In the genomic region with DNA sequence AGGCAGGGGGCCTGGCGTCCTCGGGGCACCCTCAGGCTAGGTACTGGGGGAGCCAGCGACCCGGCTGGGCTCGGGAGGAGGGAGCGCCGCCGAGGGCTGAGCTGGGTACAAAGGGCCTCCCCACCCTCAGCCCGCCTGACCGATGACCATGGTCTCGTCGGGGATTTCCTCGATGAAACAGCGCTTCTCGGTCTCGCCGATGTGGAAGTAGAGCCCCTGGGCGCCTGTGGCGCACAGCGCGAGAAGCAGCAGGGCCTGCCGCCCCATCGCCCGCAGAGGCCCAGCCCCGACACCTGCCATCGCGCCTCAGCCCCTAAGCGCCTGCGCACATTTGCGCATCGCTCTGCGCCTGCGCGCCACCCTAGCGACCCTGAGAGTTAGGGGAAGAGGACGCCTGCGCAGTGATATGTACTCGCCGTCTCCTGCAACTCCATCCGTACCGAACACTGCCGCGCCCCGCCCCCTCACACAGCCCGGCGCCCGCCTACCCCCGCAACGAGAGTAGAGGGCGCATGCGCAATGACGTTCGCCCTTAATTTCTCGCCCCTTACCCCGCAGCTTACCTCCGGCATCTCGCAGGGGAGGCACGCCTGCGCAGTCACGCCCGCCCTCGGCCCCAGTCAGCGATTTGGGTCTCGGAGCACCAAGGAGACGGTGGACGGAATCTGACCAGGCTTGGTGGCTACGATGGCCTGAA, we compare ENCODE assay signal across 8 cellular contexts. TPM values are rescaled to one million over a fixed set of nuclear protein-coding genes. Genes with fewer than 3 reads are reported as not detected.
DNase-seq lines count a peak whose midpoint lies in the region; ATAC-seq, FAIRE-seq and TF ChIP-seq lines count a peak whose summit lies in the region.

A gene (minus strand): TSS at position 325 of the 697 bp plus-strand sequence. CDS start 25 bp downstream, at position 300.

- H3K4me1 ChIP-seq in HUES64 (ENCODE audit: insufficient read depth, low read length) (peaks cover 6% of the 10 kb centered on the region; the same call in 1 of the 2 replicates), OCI-LY1 (ENCODE audit: insufficient read depth, low read length, severe bottlenecking) (peaks cover 25% of the 10 kb centered on the region), mesodermal cell (ENCODE audit: control insufficient read depth, insufficient read depth, low read length, poor library complexity, severe bottlenecking) (no peaks in the 10 kb centered on the region)

- peak within 1 kb of the TSS; percentile 81 for H3K27ac Mint-ChIP-seq in Calu3 (ENCODE audit: unreplicated experiment)

- H3K27ac ChIP-seq in HUES64 (ENCODE audit: low read depth, low read length) (peak within 1 kb of the TSS; percentile 94), OCI-LY1 (ENCODE audit: low read depth, low read length, poor library complexity, severe bottlenecking) (peak within 1 kb of the TSS; percentile 68), mesodermal cell (ENCODE audit: low read depth, low read length, severe bottlenecking) (peak within 1 kb of the TSS; percentile 90)

- H3F3A ChIP-seq in OCI-LY1 (ENCODE audit: insufficient read depth, low read length), result no peaks in the 10 kb centered on the region

- H3K9me2 ChIP-seq in OCI-LY1 (ENCODE audit: low read depth, low read length), result no peaks in the 10 kb centered on the region

- no peaks in the 10 kb centered on the region for H3K9me3 Mint-ChIP-seq in Calu3 (ENCODE audit: low read depth, unreplicated experiment)

- BruUV-seq in Calu3 (replicated peaks; lab: Mats Ljungman, UMichigan), result no TSS peak

- H3K27me3 Mint-ChIP-seq in Calu3 (ENCODE audit: unreplicated experiment), result no peaks in the 10 kb centered on the region

- peak; percentile 100 for DNase-seq in Calu3
- DNase-seq in activated CD8-positive, alpha-beta memory T cell treated with anti-CD3 and anti-CD28 coated beads, Interleukin-2, amount 50 U/mL, for 4 hours, result peak; percentile 100
- peak; percentile 100 for DNase-seq in stimulated activated CD8-positive, alpha-beta memory T cell treated with anti-CD3 and anti-CD28 coated beads, Interleukin-15, amount 100 ng/mL, for 4 hours (ENCODE audit: low read depth in 2 of 2)

- CTCF ChIA-PET in Calu3 (lab: Charles Lee), result interaction anchor here (0.6 to 2.4 kb wide), 7 partner anchors 9 to 77 kb away, joined by 3 to 10 read pairs (median 3); a partner anchor contains a TSS

- H3K36me3 ChIP-seq in HUES64 (ENCODE audit: insufficient read depth, low read length) (peaks cover 33% of the 10 kb centered on the region), OCI-LY1 (ENCODE audit: insufficient read depth, low read length) (peaks cover 34% of the 10 kb centered on the region), mesodermal cell (ENCODE audit: control insufficient read depth, insufficient read depth, low read length) (peaks cover 34% of the 10 kb centered on the region)

- no peaks in the 10 kb centered on the region for H4K20me1 ChIP-seq in OCI-LY1 (ENCODE audit: insufficient read depth, low read length)

- peak within 1 kb of the TSS; percentile 92 for H3K4me2 ChIP-seq in OCI-LY1 (ENCODE audit: low read length)

- TF ChIP-seq CTCF in Calu3 (IDR thresholded peaks at IDR 0.05; ENCODE audit: unreplicated experiment) (no peak), OCI-LY1 (IDR thresholded peaks at IDR 0.05; ENCODE audit: low read length) (no peak)

- H3K27me3 ChIP-seq in HUES64 (ENCODE audit: insufficient read depth, low read length) (no peaks in the 10 kb centered on the region), OCI-LY1 (ENCODE audit: insufficient read depth, low read length) (no peaks in the 10 kb centered on the region)

- H3K79me2 ChIP-seq in OCI-LY1 (ENCODE audit: insufficient read depth, low read length), result peaks cover 7% of the 10 kb centered on the region

- H3K9ac ChIP-seq in HUES64 (ENCODE audit: low read depth, low read length) (peak within 1 kb of the TSS; percentile 84), OCI-LY1 (ENCODE audit: low read length) (peak within 1 kb of the TSS; percentile 95)

- peak; percentile 91 for FAIRE-seq in endometrium (lab: Jason Lieb, UNC)

- WGBS in HUES64, result under 1% methylated on average over 67 of the region's 67 CpGs
- 0% methylated on average over 41 to 66 of the region's 67 CpGs for WGBS in mesodermal cell (ENCODE audit: insufficient coverage in 2 of 2), 2 experiments

- H2AFZ ChIP-seq in OCI-LY1 (ENCODE audit: low read length), result peak within 1 kb of the TSS; percentile 18

- peak within 1 kb of the TSS; percentile 93 for H3K4me3 Mint-ChIP-seq in Calu3 (ENCODE audit: low read depth, unreplicated experiment)

- H3K36me3 Mint-ChIP-seq in Calu3 (ENCODE audit: insufficient read depth, unreplicated experiment), result peaks cover 59% of the 10 kb centered on the region

- H3K4me1 Mint-ChIP-seq in Calu3 (ENCODE audit: low read depth, unreplicated experiment), result peaks cover 18% of the 10 kb centered on the region

- H3K9me3 ChIP-seq in HUES64 (ENCODE audit: insufficient read depth, low read depth, low read length), result no peaks in the 10 kb centered on the region
- no peaks in the 10 kb centered on the region for H3K9me3 ChIP-seq in OCI-LY1 (ENCODE audit: low read length)
- no peaks in the 10 kb centered on the region for H3K9me3 ChIP-seq in mesodermal cell (ENCODE audit: control insufficient read depth, low read length)

- H3K4me3 ChIP-seq in HUES64 (ENCODE audit: low read length) (peak within 1 kb of the TSS; percentile 91), OCI-LY1 (ENCODE audit: low read depth, low read length, poor library complexity, severe bottlenecking) (peak within 1 kb of the TSS; percentile 86), mesodermal cell (ENCODE audit: extremely low read depth, insufficient read depth, low read length, poor library complexity, severe bottlenecking) (peak within 1 kb of the TSS; percentile 83)

- intact Hi-C loops in Calu3 (cut with micrococcal nuclease; ENCODE audit: unreplicated experiment), result no loop called here

- ATAC-seq in GM21447 (IDR thresholded peaks at IDR 0.05; ENCODE audit: unreplicated experiment), result peak; percentile 83

RNA-seq across cellular contexts. Expression of the gene that starts here (rescaled TPM):
- total RNA-seq in Calu3 (2022), result 115 and 128 TPM in 2 replicates
- polyA plus RNA-seq in HUES64 (2013, experiment 1 of 2), result 39.6 TPM
- polyA plus RNA-seq in HUES64 (2013, experiment 2 of 2), result 45.5 TPM
- 97.2 TPM for polyA plus RNA-seq in mesodermal cell (2013, experiment 1 of 2)
- polyA plus RNA-seq in mesodermal cell (2013, experiment 2 of 2), result 81.6 TPM

Comparison
In these comparisons a context has a peak if more than half of its experiments do, and no peak if none do; other contexts are left out.
1. Peak in every context shown above with its lines: DNase-seq, ATAC-seq, H3K4me3 ChIP-seq and H3K27ac ChIP-seq.